Comparison of ENCODE assay signal across 7 cellular contexts in genomic region chr1:169809370-169810095, GRCh38. TPM values are rescaled to one million over a fixed set of nuclear protein-coding genes. Genes with fewer than 3 reads are reported as not detected.
A peak's percentile ranks its signal among the peaks of the same experiment; 100 is the strongest.
DNase-seq lines count a peak whose midpoint lies in the region; TF ChIP-seq lines count a peak whose summit lies in the region.

No MANE protein-coding gene starts in this region.

- TF ChIP-seq CTCF in endothelial cell (IDR thresholded peaks at IDR 0.05; ENCODE audit: unreplicated experiment) = peak; percentile 89
- peak; percentile 78 for TF ChIP-seq CTCF in neural crest cell (conservative IDR thresholded peaks at IDR 0.05)

- H3K36me3 Mint-ChIP-seq in endothelial cell (ENCODE audit: low read depth, unreplicated experiment) (no peaks in the 10 kb centered on the region), neural crest cell (ENCODE audit: low read depth) (peaks cover 13% of the 10 kb centered on the region)

- DNase-seq in DMS114 treated with DMSO at 0.1 percent for 48 hours (lab: John Stamatoyannopoulos, UW; ENCODE audit: unreplicated experiment) (peak; percentile 32), HEK293T (ENCODE audit: extremely low spot score) (peak; percentile 33), SK-N-DZ (ENCODE audit: low spot score) (peak; percentile 4), endothelial cell (ENCODE audit: low spot score) (peak; percentile 30), neural crest cell (ENCODE audit: low read depth, low spot score) (peak; percentile 20), ecto neural progenitor cell (ENCODE audit: low spot score) (no peak)
- no peak for DNase-seq in activated CD4-positive, CD25-positive, alpha-beta regulatory T cell (lab: John Stamatoyannopoulos, UW)

- no peaks in the 10 kb centered on the region for H3K9me3 Mint-ChIP-seq in endothelial cell (ENCODE audit: unreplicated experiment)
- H3K9me3 Mint-ChIP-seq in neural crest cell = no peaks in the 10 kb centered on the region

- POLR2A ChIA-PET in HEK293T (lab: Yijun Ruan, JAX) = no interaction called here

- CTCF ChIA-PET in HEK293T (lab: Yijun Ruan, JAX) = interaction anchor here (0.7 to 1.5 kb wide), 4 partner anchors 10 to 267 kb away, joined by 3 to 7 read pairs (median 4); partner anchors contain the start of gene F5

- H3K4me1 Mint-ChIP-seq in endothelial cell (ENCODE audit: unreplicated experiment) (peaks cover 7% of the 10 kb centered on the region), neural crest cell (no peaks in the 10 kb centered on the region)

- H3K4me3 Mint-ChIP-seq in endothelial cell (ENCODE audit: unreplicated experiment) (no peak overlapping the region), neural crest cell (no peak overlapping the region)

- H3K27ac Mint-ChIP-seq in endothelial cell (ENCODE audit: unreplicated experiment) = no peak overlapping the region
- no peak overlapping the region for H3K27ac Mint-ChIP-seq in neural crest cell (ENCODE audit: unreplicated experiment)

- H3K27me3 Mint-ChIP-seq in endothelial cell (ENCODE audit: unreplicated experiment) (no peaks in the 10 kb centered on the region), neural crest cell (ENCODE audit: low read depth) (no peaks in the 10 kb centered on the region)

TF ChIP-seq in HEK293T, 16 proteins besides CTCF, POLR2A, EP300 and RAD21:
- TF ChIP-seq SUZ12 (IDR thresholded peaks at IDR 0.05) (no peak), SP1 (IDR thresholded peaks at IDR 0.05) (no peak), LEF1 (IDR thresholded peaks at IDR 0.05; ENCODE audit: borderline replicate concordance) (no peak), NFRKB (IDR thresholded peaks at IDR 0.05) (no peak), PKNOX1 (IDR thresholded peaks at IDR 0.05) (no peak), FOXK2 (IDR thresholded peaks at IDR 0.05) (no peak), ARNT (IDR thresholded peaks at IDR 0.05) (no peak)

RNA-seq across cellular contexts. Expression of gene METTL18, which starts 14.8 kb away (rescaled TPM):
- 12.4 and 14.6 TPM in 2 replicates for polyA plus RNA-seq in SK-N-DZ (2014; cell fraction: cytosol; rRNA removed)
- polyA plus RNA-seq in SK-N-DZ (2014; cell fraction: nucleus; rRNA removed) = 5.9 and 9.9 TPM in 2 replicates
- total RNA-seq in endothelial cell (ENCODE audit: unreplicated experiment) (7.0 TPM), neural crest cell (10.0 and 12.3 TPM in 2 replicates)

Comparison
In these comparisons a context has a peak if more than half of its experiments do, and no peak if none do; other contexts are left out.
1. DNase-seq: peak in DMS114 treated with DMSO at 0.1 percent for 48 hours (single experiment), HEK293T (single experiment), SK-N-DZ (single experiment), endothelial cell (single experiment) and neural crest cell (single experiment); none in ecto neural progenitor cell (single experiment) and activated CD4-positive, CD25-positive, alpha-beta regulatory T cell (0 of 4).